ENCODE assay signal across 27 cellular contexts in the genomic region with DNA sequence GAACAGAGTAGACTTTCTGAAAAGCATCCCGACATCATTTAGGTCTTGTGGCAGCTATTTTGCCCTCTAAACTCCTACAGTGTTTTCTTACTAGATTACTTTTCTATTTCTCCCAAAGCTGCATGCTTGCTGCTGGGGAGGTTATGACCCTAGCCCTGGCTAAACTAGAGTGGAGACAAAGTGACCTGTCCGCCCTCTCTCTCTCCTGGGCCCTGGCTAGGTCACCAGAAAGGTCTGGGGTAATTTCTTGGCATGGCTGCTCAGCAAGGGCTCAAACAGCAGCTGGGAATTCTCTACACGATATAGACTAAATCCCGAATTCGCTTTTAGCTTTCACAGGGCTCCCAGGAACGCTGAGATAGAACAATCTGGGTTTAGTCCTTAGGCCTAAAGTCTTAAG.
"Had no signal": no experiment of that assay in that cellular context is flagged by ENCODE, and none has a peak within 500 bp of the region (broad histone marks: within the 10 kb centered on the region; RNA-seq: fewer than 3 reads in every experiment).

No MANE protein-coding gene starts in this region.

- H3K9me3 Mint-ChIP-seq: stimulated activated naive B cell treated with anti-CD40 and anti-IgM and Interleukin-4, amounts not matched to agents 10 μg/mL and 1 μg/mL and 100 μg/mL, for 72 hours had no signal

- H3K4me3 ChIP-seq: lower lobe of right lung, mucosa of descending colon, ovary, right atrium auricular region, skin epidermis, stomach, testis, thyroid gland, transverse colon, upper lobe of left lung had no signal

- H3K36me3 ChIP-seq: lower lobe of right lung, ovary, right atrium auricular region, stomach, thyroid gland, transverse colon, upper lobe of left lung had no signal

- H3K27ac Mint-ChIP-seq: naive thymus-derived CD4-positive, alpha-beta T cell; natural killer cell treated with Interleukin-12 subunit alpha and Interleukin-12 subunit beta and Interleukin-15 and Interleukin-18, amount 100 ng/mL, for 72 hours; progenitor cell of endocrine pancreas; stimulated activated naive B cell treated with anti-CD40 and anti-IgM and Interleukin-4, amounts not matched to agents 10 μg/mL and 1 μg/mL and 100 μg/mL, for 72 hours had no signal

- ATAC-seq: left colon; left ventricle myocardium superior; lower lobe of right lung; mucosa of descending colon; naive thymus-derived CD4-positive, alpha-beta T cell; natural killer cell treated with Interleukin-12 subunit alpha and Interleukin-12 subunit beta and Interleukin-15 and Interleukin-18, amount 100 ng/mL, for 72 hours; sciatic nerve; stimulated activated naive B cell treated with anti-CD40 and anti-IgM and Interleukin-4, amounts not matched to agents 10 μg/mL and 1 μg/mL and 100 μg/mL, for 72 hours; stimulated activated naive CD8-positive, alpha-beta T cell treated with anti-CD3 and anti-CD28 coated beads, Interleukin-15, Interleukin-2, amounts not matched to agents 100 U/mL and 50 U/mL, for 24 hours had no signal

- H3K4me3 Mint-ChIP-seq: naive thymus-derived CD4-positive, alpha-beta T cell; natural killer cell treated with Interleukin-12 subunit alpha and Interleukin-12 subunit beta and Interleukin-15 and Interleukin-18, amount 100 ng/mL, for 72 hours; stimulated activated naive B cell treated with anti-CD40 and anti-IgM and Interleukin-4, amounts not matched to agents 10 μg/mL and 1 μg/mL and 100 μg/mL, for 72 hours had no signal

- H3K9me3 ChIP-seq: lower lobe of right lung, mucosa of descending colon, ovary, right atrium auricular region, stomach, testis, thyroid gland, transverse colon, upper lobe of left lung had no signal

- H3K27me3 Mint-ChIP-seq: progenitor cell of endocrine pancreas had no signal

- H3K4me1 ChIP-seq: lower lobe of right lung, testis, upper lobe of left lung had no signal

- H3K27me3 ChIP-seq: ovary, right atrium auricular region, stomach, testis, thyroid gland, transverse colon, upper lobe of left lung had no signal

- H3K36me3 Mint-ChIP-seq: stimulated activated naive B cell treated with anti-CD40 and anti-IgM and Interleukin-4, amounts not matched to agents 10 μg/mL and 1 μg/mL and 100 μg/mL, for 72 hours had no signal

- H3K27ac ChIP-seq: lower lobe of right lung, ovary, right atrium auricular region, stomach, testis, thyroid gland, transverse colon, upper lobe of left lung had no signal

- DNase-seq: head of caudate nucleus; hippocampal formation; kidney; left colon; left ventricle myocardium superior; lower lobe of right lung; mesendoderm; midbrain; mucosa of descending colon; naive thymus-derived CD4-positive, alpha-beta T cell; ovary; stimulated activated CD4-positive, alpha-beta T cell treated with anti-CD3 and anti-CD28 coated beads, Interleukin-12 subunit alpha, Interleukin-12 subunit beta, amount 100 ng/mL, for 4 hours; stimulated activated CD4-positive, alpha-beta T cell treated with anti-CD3 and anti-CD28 coated beads, Interleukin-15, amount 100 ng/mL, for 24 hours; stimulated activated CD4-positive, alpha-beta T cell treated with anti-CD3 and anti-CD28 coated beads, Interleukin-2, amount 100 ng/mL, for 24 hours; stimulated activated CD4-positive, alpha-beta T cell treated with anti-CD3 and anti-CD28 coated beads, Interleukin-4, amount 100 ng/mL, for 1 hour; stimulated activated naive B cell treated with anti-CD40 and anti-IgM and Interleukin-4, amounts not matched to agents 10 μg/mL and 1 μg/mL and 100 μg/mL, for 72 hours; stimulated activated naive CD8-positive, alpha-beta T cell treated with anti-CD3 and anti-CD28 coated beads, Interleukin-15, Interleukin-2, amounts not matched to agents 100 U/mL and 50 U/mL, for 24 hours; stomach; testis; thyroid gland; transverse colon; upper lobe of left lung had no signal
